In the genomic region with DNA sequence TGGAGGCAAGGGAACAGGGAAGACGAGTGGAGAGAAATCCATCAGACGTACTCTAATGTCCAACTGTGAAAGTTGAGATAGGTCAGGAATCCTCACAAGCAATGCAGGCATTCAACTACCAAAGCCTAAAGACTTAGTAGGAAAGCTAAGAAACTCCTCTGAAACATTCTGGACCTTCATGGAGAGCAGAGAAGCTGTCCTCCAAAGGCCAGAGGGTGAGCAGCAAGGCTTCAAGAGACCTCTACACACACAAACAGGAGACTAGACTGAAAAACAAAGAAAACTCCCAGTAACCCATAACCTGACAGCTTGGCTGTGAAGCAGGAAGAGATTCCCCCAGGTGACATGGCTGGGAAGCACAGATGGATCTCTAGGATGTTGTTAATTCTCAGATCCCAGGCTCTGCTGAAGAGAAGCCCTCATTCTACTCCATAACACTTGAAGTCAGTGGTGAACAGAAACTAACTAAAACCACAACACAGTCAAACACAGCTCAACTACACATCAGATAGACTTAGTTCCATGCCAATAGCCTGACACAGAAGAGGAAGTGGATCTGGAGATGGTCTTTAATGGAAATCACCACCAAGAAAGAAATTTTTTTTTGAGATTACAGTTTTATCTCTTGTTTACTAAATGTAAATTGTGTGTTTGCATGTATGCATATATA, we compare ENCODE assay signal across 10 cellular contexts. TPM values are rescaled to one million over a fixed set of nuclear protein-coding genes. Genes with fewer than 3 reads are reported as not detected.
DNase-seq lines count a peak whose midpoint lies in the region; ATAC-seq, FAIRE-seq and TF ChIP-seq lines count a peak whose summit lies in the region.
"Had no signal": no experiment of that assay in that cellular context is flagged by ENCODE, and none has a peak within 500 bp of the region (broad histone marks: within the 10 kb centered on the region; RNA-seq: fewer than 3 reads in every experiment).

No MANE protein-coding gene starts in this region.

- H3K27ac Mint-ChIP-seq in activated CD4-positive, alpha-beta memory T cell treated with anti-CD3 and anti-CD28 coated beads for 36 hours: no peak overlapping the region

- POLR2A ChIA-PET in activated CD4-positive, alpha-beta memory T cell treated with anti-CD3 and anti-CD28 coated beads for 36 hours (lab: Charles Lee): no interaction called here

- TF ChIP-seq CTCF in neutrophil (IDR thresholded peaks at IDR 0.05) (no peak), esophagus squamous epithelium (IDR thresholded peaks at IDR 0.05) (no peak)

- H3K36me3 ChIP-seq in neutrophil: no peaks in the 10 kb centered on the region
- no peaks in the 10 kb centered on the region for H3K36me3 ChIP-seq in esophagus squamous epithelium
- H3K36me3 ChIP-seq: ovary had no signal

- H3K27me3 Mint-ChIP-seq in activated CD4-positive, alpha-beta memory T cell treated with anti-CD3 and anti-CD28 coated beads for 36 hours: no peaks in the 10 kb centered on the region

- no peaks in the 10 kb centered on the region for H3K27me3 ChIP-seq in neutrophil
- peaks cover 0 to 10% (median 0%) of the 10 kb centered on the region in 4 donors for H3K27me3 ChIP-seq in esophagus squamous epithelium
- H3K27me3 ChIP-seq: ovary had no signal

- H3K27ac ChIP-seq in neutrophil (peak overlapping the region; percentile 0), esophagus squamous epithelium (no peak overlapping the region)
- H3K27ac ChIP-seq: dorsolateral prefrontal cortex, ovary had no signal

- intact Hi-C loops in esophagus squamous epithelium (cut with DNase I): no loop called here
- intact Hi-C loops in activated CD4-positive, alpha-beta memory T cell treated with anti-CD3 and anti-CD28 coated beads for 36 hours (cut with micrococcal nuclease): loop anchor here (5.0 kb wide), 1 partner anchor 33 kb away; no protein-coding TSS in a partner anchor

- peak; percentile 22 for DNase-seq in Jurkat, Clone E6-1 (ENCODE audit: low read depth, low spot score)
- DNase-seq in esophagus squamous epithelium (lab: John Stamatoyannopoulos, UW): no peak
- no peak for DNase-seq in RCC 7860 (ENCODE audit: low spot score)
- no peak for DNase-seq in activated CD4-positive, alpha-beta memory T cell treated with anti-CD3 and anti-CD28 coated beads for 36 hours
- DNase-seq: dorsolateral prefrontal cortex, ovary had no signal

- H3K36me3 Mint-ChIP-seq in activated CD4-positive, alpha-beta memory T cell treated with anti-CD3 and anti-CD28 coated beads for 36 hours: peaks cover 2% of the 10 kb centered on the region

- ATAC-seq in GM19035 (IDR thresholded peaks at IDR 0.05; ENCODE audit: unreplicated experiment): peak; percentile 81
- ATAC-seq in HG02763 (IDR thresholded peaks at IDR 0.05; ENCODE audit: unreplicated experiment): peak; percentile 89

- no peaks in the 10 kb centered on the region for H3K9me3 Mint-ChIP-seq in activated CD4-positive, alpha-beta memory T cell treated with anti-CD3 and anti-CD28 coated beads for 36 hours
- H3K9me3 Mint-ChIP-seq: IgD-negative memory B cell had no signal

- no peak overlapping the region for H3K4me3 ChIP-seq in Jurkat, Clone E6-1 (ENCODE audit: low read length)
- H3K4me3 ChIP-seq in neutrophil (ENCODE audit: low read depth in 1 of 2, low read length in 1 of 2) (no peak overlapping the region), esophagus squamous epithelium (no peak overlapping the region)
- H3K4me3 ChIP-seq: dorsolateral prefrontal cortex, ovary had no signal

- H3K4me1 Mint-ChIP-seq in activated CD4-positive, alpha-beta memory T cell treated with anti-CD3 and anti-CD28 coated beads for 36 hours (ENCODE audit: low read depth): peaks cover 22% of the 10 kb centered on the region

- H3K9me3 ChIP-seq in neutrophil (no peaks in the 10 kb centered on the region), esophagus squamous epithelium (no peaks in the 10 kb centered on the region)
- H3K9me3 ChIP-seq: ovary had no signal

- H3K4me3 Mint-ChIP-seq in activated CD4-positive, alpha-beta memory T cell treated with anti-CD3 and anti-CD28 coated beads for 36 hours: no peak overlapping the region
- H3K4me3 Mint-ChIP-seq: IgD-negative memory B cell had no signal

- CTCF ChIA-PET in activated CD4-positive, alpha-beta memory T cell treated with anti-CD3 and anti-CD28 coated beads for 36 hours (lab: Charles Lee): interaction anchor here (1.1 kb wide), 1 partner anchor 34 kb away, joined by 3 read pairs; no protein-coding TSS in a partner anchor

- H3K4me1 ChIP-seq in neutrophil (ENCODE audit: control insufficient read depth in 1 of 2, insufficient read depth in 1 of 2, low read depth in 1 of 2, low read length in 1 of 2): peaks cover 18 to 20% of the 10 kb centered on the region in 2 experiments
- no peaks in the 10 kb centered on the region for H3K4me1 ChIP-seq in esophagus squamous epithelium

- FAIRE-seq in RCC 7860 (lab: Jason Lieb, UNC): no peak

- no peak for TF ChIP-seq POLR2A in esophagus squamous epithelium (IDR thresholded peaks at IDR 0.05)

- 53 to 61% methylated on average over 2 of the region's 2 CpGs for WGBS in esophagus squamous epithelium, 2 donors

RNA-seq across cellular contexts. Expression of gene LYZ, which starts 23.2 kb away (rescaled TPM):
- polyA plus RNA-seq in Jurkat, Clone E6-1 (2012; ENCODE audit: insufficient read depth, insufficient read length): not detected
- 100 to 1,000 TPM in 1 of 4 donors, 10 to 100 TPM in 1, 1 to 10 TPM in 2; 2.7 to 121 (median 23.2) TPM for total RNA-seq in esophagus squamous epithelium
- not detected for total RNA-seq in activated CD4-positive, alpha-beta memory T cell treated with anti-CD3 and anti-CD28 coated beads for 36 hours

RNA-seq across cellular contexts. Expression of gene YEATS4, which starts 34.6 kb away (rescaled TPM):
- polyA plus RNA-seq in Jurkat, Clone E6-1 (2012; ENCODE audit: insufficient read depth, insufficient read length): 56.3 TPM
- total RNA-seq in esophagus squamous epithelium: 10 to 100 TPM; 15.0 to 36.9 (median 26.2) TPM
- 10 to 100 TPM; 50.4 to 50.6 TPM for total RNA-seq in activated CD4-positive, alpha-beta memory T cell treated with anti-CD3 and anti-CD28 coated beads for 36 hours
